In the genomic region with DNA sequence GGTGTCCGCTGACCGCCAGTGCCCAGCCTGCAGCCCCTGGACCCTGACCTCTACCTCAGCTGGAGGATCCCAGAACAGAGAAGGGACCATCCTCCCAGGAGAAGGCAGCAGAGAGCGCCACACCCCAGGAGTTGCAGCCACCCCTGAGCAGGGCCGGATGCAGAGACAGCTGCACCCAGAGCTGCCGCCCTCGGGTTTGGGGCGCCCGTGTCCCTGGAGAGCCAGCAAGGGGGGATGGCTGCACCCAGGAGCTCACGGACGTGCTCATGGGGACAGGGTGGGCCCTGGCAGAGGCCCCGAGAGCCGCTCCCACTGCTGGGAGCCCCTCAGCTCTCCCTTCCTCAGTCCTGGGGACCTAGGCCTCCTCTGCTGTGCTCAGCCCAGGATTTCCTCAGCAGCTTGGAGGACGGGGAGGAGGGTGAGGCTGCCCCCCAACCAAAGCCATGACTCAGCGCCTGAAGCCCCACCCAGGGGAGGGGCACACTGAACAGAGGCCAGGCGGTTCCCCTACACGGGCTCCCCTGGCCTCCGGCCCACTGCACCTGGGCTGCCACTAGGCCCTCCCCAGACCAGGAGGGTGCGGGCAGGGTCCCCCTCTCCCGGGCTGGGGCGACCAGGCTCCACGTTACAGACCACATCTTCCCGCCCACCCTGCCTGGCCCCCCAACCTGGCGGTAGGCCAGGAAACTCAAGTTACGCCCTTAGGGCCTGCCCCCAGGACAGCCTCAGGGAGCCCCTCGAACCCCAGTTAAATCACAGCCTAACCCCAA, we compare ENCODE assay signal across 8 cellular contexts. TPM values are rescaled to one million over a fixed set of nuclear protein-coding genes. Genes with fewer than 3 reads are reported as not detected.
DNase-seq lines count a peak whose midpoint lies in the region; ATAC-seq and TF ChIP-seq lines count a peak whose summit lies in the region.

No MANE protein-coding gene starts in this region.

- WGBS in urinary bladder, result 16% methylated on average over 25 of the region's 25 CpGs

- H3K4me1 ChIP-seq in PC-9 (replicated peaks; ENCODE audit: insufficient read depth) (peaks cover 36% of the 10 kb centered on the region), osteoblast (ENCODE audit: insufficient read depth, low read length) (peaks cover 34% of the 10 kb centered on the region), urinary bladder (ENCODE audit: insufficient read depth) (no peaks in the 10 kb centered on the region)

- ATAC-seq in GM19438 (IDR thresholded peaks at IDR 0.05; ENCODE audit: low read depth, unreplicated experiment) (peak; percentile 35), HG03520 (IDR thresholded peaks at IDR 0.05; ENCODE audit: unreplicated experiment) (no peak)

- peak overlapping the region; percentile 98 for H3K4me2 ChIP-seq in PC-9
- H3K4me2 ChIP-seq in osteoblast (ENCODE audit: insufficient read depth, low read length), result peak overlapping the region; percentile 89

- BruUV-seq in PC-9 (replicated peaks; lab: Mats Ljungman, UMichigan), result no TSS peak

- H3K36me3 ChIP-seq in PC-9 (ENCODE audit: low read depth), result no peaks in the 10 kb centered on the region
- peaks cover 8% of the 10 kb centered on the region for H3K36me3 ChIP-seq in osteoblast (ENCODE audit: insufficient read depth, low read length)
- no peaks in the 10 kb centered on the region for H3K36me3 ChIP-seq in urinary bladder (ENCODE audit: insufficient read depth)

- intact Hi-C loops in PC-9 (cut with micrococcal nuclease; ENCODE audit: unreplicated experiment), result loop anchor here (10.0 kb wide), 2 partner anchors 199 to 301 kb away; partner anchors contain the start of gene HES4

- H3K79me2 ChIP-seq in PC-9 (ENCODE audit: low read depth) (peaks cover 21% of the 10 kb centered on the region; the same call in 1 of the 2 replicates), osteoblast (ENCODE audit: insufficient read depth, low read length) (peaks cover 61% of the 10 kb centered on the region)

- H4K20me1 ChIP-seq in PC-9 (ENCODE audit: insufficient read depth) (0 out of 2 replicates have a peak, but pooled peaks cover 11% of the 10 kb centered on the region), osteoblast (ENCODE audit: insufficient read depth, low read length) (peaks cover 57% of the 10 kb centered on the region)

- H3K4me3 ChIP-seq in AG04450 (ENCODE audit: low read depth, low read length), result peak overlapping the region; percentile 72
- H3K4me3 ChIP-seq in PC-9, result no peak overlapping the region
- H3K4me3 ChIP-seq in foreskin fibroblast (ENCODE audit: low read depth in 1 of 2, low read length in 2 of 2), result peak overlapping the region; percentile 73 to 84
- peak overlapping the region; percentile 86 for H3K4me3 ChIP-seq in osteoblast (ENCODE audit: insufficient read depth, low read length)
- H3K4me3 ChIP-seq in urinary bladder (ENCODE audit: low read depth, low read length), result peak overlapping the region; percentile 79

- H3K9me2 ChIP-seq in PC-9 (ENCODE audit: insufficient read depth), result no peaks in the 10 kb centered on the region

- no peaks in the 10 kb centered on the region for H3K27me3 ChIP-seq in AG04450 (ENCODE audit: control insufficient read depth, insufficient read depth, low read length)
- no peaks in the 10 kb centered on the region for H3K27me3 ChIP-seq in PC-9 (ENCODE audit: insufficient read depth, low read depth)
- no peaks in the 10 kb centered on the region for H3K27me3 ChIP-seq in osteoblast (ENCODE audit: insufficient read depth, low read length)

- CTCF ChIA-PET in AG04450 (lab: Charles Lee) (interaction anchor here (0.9 kb wide), 1 partner anchor 183 kb away, joined by 3 read pairs; no protein-coding TSS in a partner anchor), PC-9 (lab: Charles Lee) (no interaction called here)

- H2AFZ ChIP-seq in PC-9 (no peak overlapping the region), osteoblast (ENCODE audit: low read length) (no peak overlapping the region)

- POLR2A ChIA-PET in AG04450 (lab: Yijun Ruan, JAX), result interaction anchor here (0.5 to 1.3 kb wide), 7 partner anchors 11 to 70 kb away, joined by 3 to 5 read pairs (median 4); partner anchors contain the start of genes AURKAIP1 and UBE2J2
- POLR2A ChIA-PET in PC-9 (lab: Charles Lee; ENCODE audit: unreplicated experiment), result interaction anchor here (0.5 to 0.7 kb wide), 3 partner anchors 15 to 391 kb away, joined by 3 to 5 read pairs (median 3); no protein-coding TSS in a partner anchor

- peaks cover 18% of the 10 kb centered on the region; the same call in 1 of the 2 replicates for H3F3A ChIP-seq in PC-9 (ENCODE audit: insufficient read depth, low read depth)

- TF ChIP-seq CTCF in AG04450 (IDR thresholded peaks at IDR 0.05; ENCODE audit: low read depth, low read length) (no peak), PC-9 (conservative IDR thresholded peaks at IDR 0.05) (0 out of 2 replicates have a peak, but pooled peaks have one; percentile 3), foreskin fibroblast (IDR thresholded peaks at IDR 0.05; ENCODE audit: low read depth, low read length) (no peak), osteoblast (IDR thresholded peaks at IDR 0.05; ENCODE audit: extremely low read depth, low read depth, low read length) (no peak)

- DNase-seq in AG04450 (ENCODE audit: low read depth, low spot score) (peak; percentile 29), PC-9 (peak; percentile 56 to 88), foreskin fibroblast (peak; percentile 76 to 93), osteoblast (ENCODE audit: insufficient read length, low spot score, missing footprints) (peak; percentile 98)
- peak; percentile 39 to 50 for DNase-seq in activated T-helper 1 cell treated with anti-CD3 and anti-CD28 coated beads, Interleukin-2, amount 50 U/mL, for 16 hours (ENCODE audit: low read depth in 1 of 2, low spot score in 1 of 2)

- H3K9me3 ChIP-seq in AG04450 (ENCODE audit: control insufficient read depth, insufficient read depth, low read length) (no peaks in the 10 kb centered on the region; the same call in 1 of the 2 replicates), PC-9 (ENCODE audit: insufficient read depth, low read depth) (no peaks in the 10 kb centered on the region), osteoblast (ENCODE audit: low read depth, low read length) (no peaks in the 10 kb centered on the region)

- peak overlapping the region; percentile 89 for H3K27ac ChIP-seq in AG04450 (ENCODE audit: low read depth, low read length)
- 0 out of 2 replicates have a peak overlapping the region, but pooled peaks have one; percentile 8 for H3K27ac ChIP-seq in PC-9
- H3K27ac ChIP-seq in osteoblast (ENCODE audit: low read depth, low read length), result peak overlapping the region; percentile 60
- H3K27ac ChIP-seq in urinary bladder (ENCODE audit: low read depth), result peak overlapping the region; percentile 53

RNA-seq across cellular contexts. Expression of gene ACAP3, which starts 2.2 kb away (rescaled TPM):
- 17.5 and 24.8 TPM in 2 replicates for polyA plus RNA-seq in AG04450 (2011; rRNA removed)
- polyA minus RNA-seq in AG04450 (2011; rRNA and poly(A)+ RNA removed), result 16.3 and 24.9 TPM in 2 replicates
- 53.5 and 54.8 TPM in 2 replicates for total RNA-seq in PC-9 (2021)
- total RNA-seq in osteoblast, result 31.2 and 46.7 TPM in 2 replicates
- 40.2 TPM for total RNA-seq in urinary bladder
- 51.2 TPM for polyA plus RNA-seq in urinary bladder

RNA-seq across cellular contexts. Expression of gene PUSL1, which starts 2.9 kb away (rescaled TPM):
- 9.6 and 15.6 TPM in 2 replicates for polyA plus RNA-seq in AG04450 (2011; rRNA removed)
- polyA minus RNA-seq in AG04450 (2011; rRNA and poly(A)+ RNA removed), result 4.9 and 6.8 TPM in 2 replicates
- total RNA-seq in PC-9 (2021), result 18.0 and 18.9 TPM in 2 replicates
- total RNA-seq in osteoblast, result 19.4 and 29.3 TPM in 2 replicates
- 7.6 TPM for total RNA-seq in urinary bladder
- 19.2 TPM for polyA plus RNA-seq in urinary bladder

RNA-seq across cellular contexts. Expression of gene INTS11, which starts 19.0 kb away (rescaled TPM):
- polyA plus RNA-seq in AG04450 (2011; rRNA removed) (52.8 and 69.5 TPM in 2 replicates), urinary bladder (134 TPM)
- 103 and 131 TPM in 2 replicates for polyA minus RNA-seq in AG04450 (2011; rRNA and poly(A)+ RNA removed)
- total RNA-seq in PC-9 (2021) (130 and 150 TPM in 2 replicates), osteoblast (53.3 and 59.7 TPM in 2 replicates), urinary bladder (45.9 TPM)

RNA-seq across cellular contexts. Expression of gene CPTP, which starts 19.1 kb away (rescaled TPM):
- 7.1 and 9.5 TPM in 2 replicates for polyA plus RNA-seq in AG04450 (2011; rRNA removed)
- 5.0 and 6.2 TPM in 2 replicates for polyA minus RNA-seq in AG04450 (2011; rRNA and poly(A)+ RNA removed)
- 33.7 and 37.0 TPM in 2 replicates for total RNA-seq in PC-9 (2021)
- total RNA-seq in osteoblast, result 12.7 and 13.8 TPM in 2 replicates
- total RNA-seq in urinary bladder, result 6.1 TPM
- polyA plus RNA-seq in urinary bladder, result 17.1 TPM

RNA-seq across cellular contexts. Expression of gene SCNN1D, which starts 25.2 kb away (rescaled TPM):
- polyA plus RNA-seq in AG04450 (2011; rRNA removed) (1.5 and 1.8 TPM in 2 replicates), urinary bladder (2.5 TPM)
- 0.37 and 1.1 TPM in 2 replicates for polyA minus RNA-seq in AG04450 (2011; rRNA and poly(A)+ RNA removed)
- total RNA-seq in PC-9 (2021) (4.2 and 4.3 TPM in 2 replicates), osteoblast (0.59 and 1.1 TPM in 2 replicates), urinary bladder (2.0 TPM)

Comparison
In these comparisons a context has a peak if more than half of its experiments do, and no peak if none do; other contexts are left out.
1. DNase-seq: peak in every context shown above with its lines; median percentile 98 in osteoblast; 84 in foreskin fibroblast; 72 in PC-9; 44 in activated T-helper 1 cell treated with anti-CD3 and anti-CD28 coated beads, Interleukin-2, amount 50 U/mL, for 16 hours; 29 in AG04450.
2. H3K27ac ChIP-seq: peak in every context shown above with its lines; median percentile 89 in AG04450; 60 in osteoblast; 53 in urinary bladder; 8 in PC-9.